ENCODE assay signal across 8 cellular contexts in genomic region chr1:59272507-59272906, GRCh38. TPM values are rescaled to one million over a fixed set of nuclear protein-coding genes. Genes with fewer than 3 reads are reported as not detected.
DNase-seq lines count a peak whose midpoint lies in the region; ATAC-seq and TF ChIP-seq lines count a peak whose summit lies in the region.

No MANE protein-coding gene starts in this region.

- no peaks in the 10 kb centered on the region for H3K9me3 ChIP-seq in hepatocyte (ENCODE audit: low read depth)

- ATAC-seq in GM19395 (IDR thresholded peaks at IDR 0.05; ENCODE audit: unreplicated experiment) = peak; percentile 73
- ATAC-seq in HG03469 (IDR thresholded peaks at IDR 0.05; ENCODE audit: unreplicated experiment) = peak; percentile 68

- no peak overlapping the region for H3K27ac ChIP-seq in hepatocyte

- H2AFZ ChIP-seq in hepatocyte = no peak overlapping the region

- H3K36me3 ChIP-seq in hepatocyte (replicated peaks; ENCODE audit: insufficient read depth, low read depth) = no peaks in the 10 kb centered on the region

- H4K20me1 ChIP-seq in hepatocyte (ENCODE audit: insufficient read depth, poor library complexity, severe bottlenecking) = no peaks in the 10 kb centered on the region

- H3K27me3 ChIP-seq in hepatocyte = no peaks in the 10 kb centered on the region

- H3K4me1 ChIP-seq in hepatocyte (ENCODE audit: insufficient read depth) = no peaks in the 10 kb centered on the region

- H3K4me2 ChIP-seq in hepatocyte = no peak overlapping the region

- 96% methylated on average over 1 of the region's 1 CpG for WGBS in hepatocyte (ENCODE audit: low lambda C conversion rate, missing lambda C conversion rate)

- no peak for TF ChIP-seq CTCF in hepatocyte (IDR thresholded peaks at IDR 0.05; ENCODE audit: poor library complexity)

- no peak overlapping the region for H3K4me3 ChIP-seq in hepatocyte

- no peaks in the 10 kb centered on the region for H3K9me2 ChIP-seq in hepatocyte (replicated peaks; ENCODE audit: insufficient read depth)

- no peaks in the 10 kb centered on the region for H3K79me2 ChIP-seq in hepatocyte

- DNase-seq in AG08396 (ENCODE audit: low spot score) = peak; percentile 62
- DNase-seq in fibroblast of the conjunctiva (ENCODE audit: low read depth) = peak; percentile 55
- DNase-seq in hepatocyte (ENCODE audit: low spot score) = no peak
- no peak for DNase-seq in Ammon's horn (ENCODE audit: low spot score)
- no peak for DNase-seq in stimulated activated CD8-positive, alpha-beta memory T cell treated with anti-CD3 and anti-CD28 coated beads, Interleukin-4, amount 100 ng/mL, for 48 hours
- DNase-seq in cerebellum (ENCODE audit: low spot score) = no peak

RNA-seq across cellular contexts. Expression of gene FGGY, which starts 24.4 kb away (rescaled TPM):
- total RNA-seq in hepatocyte = 13.8 and 20.6 TPM in 2 replicates
- polyA plus RNA-seq in hepatocyte = 18.0 and 25.5 TPM in 2 replicates
- 15.4 TPM for total RNA-seq in cerebellum

Comparison
In these comparisons a context has a peak if more than half of its experiments do, and no peak if none do; other contexts are left out.
1. DNase-seq: peak in AG08396 (single experiment) and fibroblast of the conjunctiva (single experiment); none in hepatocyte (single experiment), Ammon's horn (single experiment), stimulated activated CD8-positive, alpha-beta memory T cell treated with anti-CD3 and anti-CD28 coated beads, Interleukin-4, amount 100 ng/mL, for 48 hours (single experiment) and cerebellum (single experiment).